In the genomic region with DNA sequence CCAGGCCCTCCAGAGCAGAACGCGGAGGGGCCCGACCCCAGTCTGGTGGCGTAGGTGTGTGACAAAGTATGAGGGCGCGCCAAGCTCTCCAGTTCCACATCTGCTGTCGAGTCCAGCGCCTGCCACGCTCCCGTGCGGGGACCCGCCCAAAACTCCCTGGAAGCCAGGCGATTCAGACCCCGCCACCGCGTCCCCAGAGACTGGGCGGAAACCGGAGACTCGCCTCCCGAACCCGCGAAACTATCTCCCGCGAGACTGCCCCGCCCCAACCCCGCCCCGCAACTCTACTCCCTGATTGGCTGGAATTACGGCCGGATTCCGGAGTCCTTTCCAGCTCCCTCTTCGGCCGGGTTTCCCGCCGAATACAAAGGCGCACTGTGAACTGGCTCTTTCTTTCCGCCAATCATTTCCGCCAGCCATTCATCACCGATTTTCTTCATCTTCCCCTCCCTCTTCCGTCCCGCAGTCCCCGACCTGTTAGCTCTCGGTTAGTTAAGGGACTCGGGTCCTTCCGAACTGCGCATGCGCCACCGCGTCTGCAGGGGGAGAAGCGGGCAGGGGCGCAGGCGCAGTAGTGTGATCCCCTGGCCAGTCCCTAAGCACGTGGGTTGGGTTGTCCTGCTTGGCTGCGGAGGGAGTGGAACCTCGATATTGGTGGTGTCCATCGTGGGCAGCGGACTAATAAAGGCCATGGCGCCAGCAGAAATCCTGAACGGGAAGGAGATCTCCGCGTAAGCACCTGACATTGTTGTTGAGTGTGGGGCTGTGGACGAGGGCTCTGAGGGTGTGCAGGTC, we compare ENCODE assay signal across 8 cellular contexts. TPM values are rescaled to one million over a fixed set of nuclear protein-coding genes. Genes with fewer than 3 reads are reported as not detected.
A peak's percentile ranks its signal among the peaks of the same experiment; 100 is the strongest.
DNase-seq lines count a peak whose midpoint lies in the region; ATAC-seq and TF ChIP-seq lines count a peak whose summit lies in the region.

A gene (plus strand): TSS at position 616 of the 795 bp plus-strand sequence. CDS start 75 bp downstream, at position 691.

- H3K4me3 ChIP-seq in BJ (ENCODE audit: low read depth, low read length), result peak within 1 kb of the TSS; percentile 68
- peak within 1 kb of the TSS; percentile 84 for H3K4me3 ChIP-seq in coronary artery

- peaks cover 40% of the 10 kb centered on the region for H3K4me1 Mint-ChIP-seq in activated CD4-positive, alpha-beta T cell treated with anti-CD3 and anti-CD28 coated beads, Interleukin-2, amount 10 ng/mL, durations not matched to agents 24 days and 14 days

- ATAC-seq in GM19324 (IDR thresholded peaks at IDR 0.05; ENCODE audit: low FRiP score, unreplicated experiment) (peak; percentile 73), HG03469 (IDR thresholded peaks at IDR 0.05; ENCODE audit: unreplicated experiment) (peak; percentile 62)

- peak within 1 kb of the TSS; percentile 94 for H3K27ac Mint-ChIP-seq in activated CD4-positive, alpha-beta T cell treated with anti-CD3 and anti-CD28 coated beads, Interleukin-2, amount 10 ng/mL, durations not matched to agents 24 days and 14 days

- TF ChIP-seq CTCF in BJ (IDR thresholded peaks at IDR 0.05; ENCODE audit: insufficient read depth, low read depth, low read length), result no peak
- TF ChIP-seq CTCF in coronary artery (IDR thresholded peaks at IDR 0.05), result no peak

- H3K27me3 ChIP-seq in BJ (ENCODE audit: control insufficient read depth, insufficient read depth, low read length) (no peaks in the 10 kb centered on the region), layer of hippocampus (ENCODE audit: control insufficient read depth, insufficient read depth, low read length) (no peaks in the 10 kb centered on the region)

- DNase-seq in BJ (ENCODE audit: low read depth) (peak; percentile 99), NCI-H526 treated with DMSO at 0.1 percent for 48 hours (lab: John Stamatoyannopoulos, UW) (peak; percentile 99), coronary artery (ENCODE audit: low spot score) (peak; percentile 99)
- peak; percentile 99 for DNase-seq in activated CD4-positive, alpha-beta T cell treated with anti-CD3 and anti-CD28 coated beads, Interleukin-2, amount 10 ng/mL, durations not matched to agents 24 days and 14 days
- peak; percentile 95 to 98 for DNase-seq in stimulated activated CD4-positive, alpha-beta T cell treated with anti-CD3 and anti-CD28 coated beads, Interleukin-1b, Interleukin-23, amount 100 ng/mL, for 4 hours (ENCODE audit: low read depth in 2 of 2)

- no peaks in the 10 kb centered on the region for H3K36me3 ChIP-seq in BJ (ENCODE audit: control insufficient read depth, insufficient read depth, low read length)

- no peaks in the 10 kb centered on the region for H3K9me3 Mint-ChIP-seq in activated CD4-positive, alpha-beta T cell treated with anti-CD3 and anti-CD28 coated beads, Interleukin-2, amount 10 ng/mL, durations not matched to agents 24 days and 14 days

- H3K27ac ChIP-seq in coronary artery (peak within 1 kb of the TSS; percentile 83 to 98), layer of hippocampus (ENCODE audit: low read depth, low read length) (peak within 1 kb of the TSS; percentile 89)

- intact Hi-C loops in activated CD4-positive, alpha-beta T cell treated with anti-CD3 and anti-CD28 coated beads, Interleukin-2, amount 10 ng/mL, durations not matched to agents 24 days and 14 days (cut with micrococcal nuclease), result loop anchor here (1.0 to 5.0 kb wide), 3 partner anchors 50 to 746 kb away; a partner anchor contains a TSS

- CTCF ChIA-PET in BJ (lab: Yijun Ruan, JAX), result interaction anchor here (0.8 to 1.7 kb wide), 5 partner anchors 21 to 115 kb away, joined by 3 to 6 read pairs (median 4); a partner anchor contains a TSS

- POLR2A ChIA-PET in BJ (lab: Charles Lee), result interaction anchor here (0.5 to 0.6 kb wide), 3 partner anchors 14 to 530 kb away, joined by 3 to 4 read pairs (median 4); no protein-coding TSS in a partner anchor

- peak within 1 kb of the TSS; percentile 99 for H3K4me3 Mint-ChIP-seq in activated CD4-positive, alpha-beta T cell treated with anti-CD3 and anti-CD28 coated beads, Interleukin-2, amount 10 ng/mL, durations not matched to agents 24 days and 14 days

- peaks cover 36% of the 10 kb centered on the region for H3K36me3 Mint-ChIP-seq in activated CD4-positive, alpha-beta T cell treated with anti-CD3 and anti-CD28 coated beads, Interleukin-2, amount 10 ng/mL, durations not matched to agents 24 days and 14 days (ENCODE audit: low read depth)

- H3K27me3 Mint-ChIP-seq in activated CD4-positive, alpha-beta T cell treated with anti-CD3 and anti-CD28 coated beads, Interleukin-2, amount 10 ng/mL, durations not matched to agents 24 days and 14 days, result peaks cover 2% of the 10 kb centered on the region

RNA-seq across cellular contexts. Expression of the gene that starts here (rescaled TPM):
- 30.9 and 36.1 TPM in 2 replicates for polyA plus RNA-seq in BJ (2011; rRNA removed)
- polyA minus RNA-seq in BJ (2011; rRNA and poly(A)+ RNA removed), result 46.9 and 50.0 TPM in 2 replicates
- total RNA-seq in activated CD4-positive, alpha-beta T cell treated with anti-CD3 and anti-CD28 coated beads, Interleukin-2, amount 10 ng/mL, durations not matched to agents 24 days and 14 days, result 246 and 249 TPM in 2 replicates

Comparison
In these comparisons a context has a peak if more than half of its experiments do, and no peak if none do; other contexts are left out.
1. Peak in every context shown above with its lines: DNase-seq, ATAC-seq, H3K4me3 ChIP-seq and H3K27ac ChIP-seq.